Comparison of ENCODE assay signal across 18 cellular contexts in the genomic region with DNA sequence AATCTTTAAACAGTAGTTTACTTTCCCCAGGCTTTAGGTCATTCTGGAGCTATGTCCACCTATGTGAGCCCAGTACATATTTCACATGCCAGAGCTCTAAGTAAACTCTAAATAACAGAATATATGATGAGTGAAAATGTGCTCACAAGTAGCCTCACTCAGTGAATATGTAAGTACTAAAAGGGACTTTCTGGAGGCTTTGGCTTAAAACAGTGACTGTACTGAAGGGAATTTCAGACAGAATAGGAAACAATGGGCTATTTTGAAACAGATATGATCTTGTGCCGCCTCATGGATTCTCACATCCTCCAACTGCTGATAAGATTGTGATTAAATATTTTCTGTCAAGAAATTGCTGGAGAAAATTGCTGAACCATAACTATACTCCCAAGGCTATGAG.
DNase-seq lines count a peak whose midpoint lies in the region; ATAC-seq and TF ChIP-seq lines count a peak whose summit lies in the region.
"Had no signal": no experiment of that assay in that cellular context is flagged by ENCODE, and none has a peak within 500 bp of the region (broad histone marks: within the 10 kb centered on the region; RNA-seq: fewer than 3 reads in every experiment).

No MANE protein-coding gene starts in this region.

- H3K27ac Mint-ChIP-seq in T-cell, result no peak overlapping the region
- H3K27ac Mint-ChIP-seq: activated CD4-positive, alpha-beta T cell treated with anti-CD3 and anti-CD28 coated beads for 36 hours; activated naive CD8-positive, alpha-beta T cell treated with anti-CD3 and anti-CD28 coated beads for 36 hours; activated T-cell treated with anti-CD3 and anti-CD28 coated beads, Interleukin-2, amount 50 U/mL, for 24 hours; CD14-positive monocyte; T-helper 17 cell had no signal

- H3K4me2 ChIP-seq in smooth muscle cell, result no peak overlapping the region

- H3K4me3 Mint-ChIP-seq in T-cell, result no peak overlapping the region
- H3K4me3 Mint-ChIP-seq: activated CD4-positive, alpha-beta T cell treated with anti-CD3 and anti-CD28 coated beads for 36 hours; activated naive CD8-positive, alpha-beta T cell treated with anti-CD3 and anti-CD28 coated beads for 36 hours; activated T-cell treated with anti-CD3 and anti-CD28 coated beads, Interleukin-2, amount 50 U/mL, for 24 hours; CD14-positive monocyte; T-helper 17 cell had no signal

- no peak for TF ChIP-seq CTCF in fibroblast of the aortic adventitia (IDR thresholded peaks at IDR 0.05; ENCODE audit: insufficient read depth, low read length)
- no peak for TF ChIP-seq CTCF in smooth muscle cell (IDR thresholded peaks at IDR 0.05; ENCODE audit: borderline replicate concordance, insufficient read depth, poor library complexity, severe bottlenecking)
- no peak for TF ChIP-seq CTCF in upper lobe of right lung (IDR thresholded peaks at IDR 0.05)

- ATAC-seq in HG02678 (IDR thresholded peaks at IDR 0.05; ENCODE audit: unreplicated experiment) (peak; percentile 59), T-cell (replicated peaks in 1 of 4) (no peak), upper lobe of right lung (no peak)
- ATAC-seq: activated CD4-positive, alpha-beta T cell treated with anti-CD3 and anti-CD28 coated beads for 36 hours; stimulated activated naive CD8-positive, alpha-beta T cell treated with anti-CD3 and anti-CD28 coated beads, Interleukin-15, Interleukin-2, amounts not matched to agents 100 U/mL and 50 U/mL, for 24 hours; T-helper 17 cell had no signal

- H3K36me3 ChIP-seq in SJSA1, result no peaks in the 10 kb centered on the region
- no peaks in the 10 kb centered on the region for H3K36me3 ChIP-seq in smooth muscle cell (ENCODE audit: low read depth)
- H3K36me3 ChIP-seq in upper lobe of right lung, result no peaks in the 10 kb centered on the region
- H3K36me3 ChIP-seq: pancreas had no signal

- 57% methylated on average over 1 of the region's 1 CpG for WGBS in smooth muscle cell (ENCODE audit: low lambda C conversion rate)

- no peaks in the 10 kb centered on the region for H3K79me2 ChIP-seq in smooth muscle cell (ENCODE audit: low read depth)

- intact Hi-C loops in upper lobe of right lung (cut with DNase I), result no loop called here

- CTCF ChIA-PET in T-cell (lab: Charles Lee), result no interaction called here

- H3K4me3 ChIP-seq in SJSA1 (no peak overlapping the region), fibroblast of the aortic adventitia (ENCODE audit: low read depth, low read length) (no peak overlapping the region), smooth muscle cell (no peak overlapping the region), upper lobe of right lung (no peak overlapping the region)
- H3K4me3 ChIP-seq: pancreas had no signal

- H3K27ac ChIP-seq in SJSA1 (peak overlapping the region; percentile 67), smooth muscle cell (ENCODE audit: low read depth) (peak overlapping the region; percentile 2), upper lobe of right lung (no peak overlapping the region)
- H3K27ac ChIP-seq: pancreas had no signal

- H3K4me1 ChIP-seq in SJSA1 (replicated peaks) (peaks cover 7% of the 10 kb centered on the region), smooth muscle cell (ENCODE audit: low read depth) (no peaks in the 10 kb centered on the region), upper lobe of right lung (no peaks in the 10 kb centered on the region)
- H3K4me1 ChIP-seq: pancreas had no signal

- no peaks in the 10 kb centered on the region for H3K36me3 Mint-ChIP-seq in T-cell
- H3K36me3 Mint-ChIP-seq: activated naive CD8-positive, alpha-beta T cell treated with anti-CD3 and anti-CD28 coated beads for 36 hours; CD14-positive monocyte had no signal

- H3K27me3 ChIP-seq in SJSA1 (replicated peaks), result no peaks in the 10 kb centered on the region
- H3K27me3 ChIP-seq in smooth muscle cell (ENCODE audit: low read depth), result no peaks in the 10 kb centered on the region
- no peaks in the 10 kb centered on the region for H3K27me3 ChIP-seq in upper lobe of right lung
- H3K27me3 ChIP-seq: pancreas had no signal

- H2AFZ ChIP-seq in smooth muscle cell (ENCODE audit: low read depth), result no peak overlapping the region

- peak overlapping the region; percentile 17 for H3K9ac ChIP-seq in smooth muscle cell (ENCODE audit: low read depth)

- no peaks in the 10 kb centered on the region for H3K4me1 Mint-ChIP-seq in T-cell
- H3K4me1 Mint-ChIP-seq: activated CD4-positive, alpha-beta T cell treated with anti-CD3 and anti-CD28 coated beads for 36 hours; activated naive CD8-positive, alpha-beta T cell treated with anti-CD3 and anti-CD28 coated beads for 36 hours; CD14-positive monocyte; T-helper 17 cell had no signal

- DNase-seq in SJSA1 (ENCODE audit: low read depth in 1 of 2, low spot score in 2 of 2) (peak in 1 of 2 experiments; percentile 4), fibroblast of the aortic adventitia (ENCODE audit: low read depth) (peak; percentile 96), smooth muscle cell (lab: John Stamatoyannopoulos, UW; ENCODE audit: unreplicated experiment) (no peak), T-cell (no peak), iPS-NIHi11 (ENCODE audit: low spot score) (no peak), upper lobe of right lung (no peak)
- DNase-seq: activated CD4-positive, alpha-beta T cell treated with anti-CD3 and anti-CD28 coated beads for 36 hours; activated naive CD8-positive, alpha-beta T cell treated with anti-CD3 and anti-CD28 coated beads for 36 hours; activated T-cell treated with anti-CD3 and anti-CD28 coated beads, Interleukin-2, amount 50 U/mL, for 24 hours; glutamatergic neuron; islet precursor cell; NCI-H2081 treated with DMSO at 0.1 percent for 48 hours; NCI-H526 treated with DMSO at 0.1 percent for 48 hours; pancreas; stimulated activated naive CD8-positive, alpha-beta T cell treated with anti-CD3 and anti-CD28 coated beads, Interleukin-15, Interleukin-2, amounts not matched to agents 100 U/mL and 50 U/mL, for 24 hours; T-helper 17 cell had no signal

- no peaks in the 10 kb centered on the region for H3K9me3 ChIP-seq in SJSA1 (replicated peaks)
- no peaks in the 10 kb centered on the region for H3K9me3 ChIP-seq in smooth muscle cell (replicated peaks; ENCODE audit: low read depth)
- no peaks in the 10 kb centered on the region for H3K9me3 ChIP-seq in upper lobe of right lung
- H3K9me3 ChIP-seq: pancreas had no signal

- POLR2A ChIA-PET in T-cell (lab: Charles Lee), result no interaction called here

- no peaks in the 10 kb centered on the region for H4K20me1 ChIP-seq in smooth muscle cell (ENCODE audit: low read depth)

- H3F3A ChIP-seq in smooth muscle cell (ENCODE audit: low read depth), result no peaks in the 10 kb centered on the region

- no peaks in the 10 kb centered on the region for H3K27me3 Mint-ChIP-seq in T-cell
- H3K27me3 Mint-ChIP-seq: activated CD4-positive, alpha-beta T cell treated with anti-CD3 and anti-CD28 coated beads for 36 hours; activated naive CD8-positive, alpha-beta T cell treated with anti-CD3 and anti-CD28 coated beads for 36 hours; activated T-cell treated with anti-CD3 and anti-CD28 coated beads, Interleukin-2, amount 50 U/mL, for 24 hours; T-helper 17 cell had no signal

- peaks cover 0 to 4% (median 0%) of the 10 kb centered on the region in 3 donors for H3K9me3 Mint-ChIP-seq in T-cell
- H3K9me3 Mint-ChIP-seq: activated naive CD8-positive, alpha-beta T cell treated with anti-CD3 and anti-CD28 coated beads for 36 hours; activated T-cell treated with anti-CD3 and anti-CD28 coated beads, Interleukin-2, amount 50 U/mL, for 24 hours had no signal
